ENCODE assay signal across 1 cellular context in genomic region chr10:68333058-68333395, GRCh38.
TF ChIP-seq lines count a peak whose summit lies in the region.

No MANE protein-coding gene starts in this region.

TF ChIP-seq in K562, 482 proteins besides CTCF, POLR2A, EP300 and RAD21 (continued from another document and continues in another):
- no peak for TF ChIP-seq THAP12 (CRISPR knock-in tag; IDR thresholded peaks at IDR 0.05)
- no peak for TF ChIP-seq NR1H2 (CRISPR knock-in tag; IDR thresholded peaks at IDR 0.05)
- TF ChIP-seq NCOA6 (IDR thresholded peaks at IDR 0.05): no peak
- TF ChIP-seq ZNF764 (CRISPR knock-in tag; IDR thresholded peaks at IDR 0.05; ENCODE audit: low read depth): no peak
- no peak for TF ChIP-seq TOE1 (IDR thresholded peaks at IDR 0.05; ENCODE audit: borderline replicate concordance)
- TF ChIP-seq TOE1 (CRISPR knock-in tag; IDR thresholded peaks at IDR 0.05; ENCODE audit: borderline replicate concordance, low read depth): no peak
- 0 out of 6 replicates have a peak, but pooled peaks of 1 of the 3 experiments have one; percentile 10 for TF ChIP-seq ZBTB11 (CRISPR knock-in tag; IDR thresholded peaks at IDR 0.05)
- no peak for TF ChIP-seq ZBTB12 (CRISPR knock-in tag; IDR thresholded peaks at IDR 0.05)
- no peak for TF ChIP-seq RBM22 (IDR thresholded peaks at IDR 0.05; ENCODE audit: low read depth, low read length, poor library complexity, severe bottlenecking)
- no peak for TF ChIP-seq DIDO1 (tag; IDR thresholded peaks at IDR 0.05; ENCODE audit: low read depth)
- TF ChIP-seq TSC22D4 (tag; IDR thresholded peaks at IDR 0.05): no peak
- TF ChIP-seq EGR1 (conservative IDR thresholded peaks at IDR 0.05): no peak
- TF ChIP-seq PKNOX1 (IDR thresholded peaks at IDR 0.05): no peak
- no peak for TF ChIP-seq ZNF3 (CRISPR knock-in tag; IDR thresholded peaks at IDR 0.05)
- TF ChIP-seq GTF3C2 (IDR thresholded peaks at IDR 0.05; ENCODE audit: borderline replicate concordance, extremely low read depth, insufficient read length): no peak
- no peak for TF ChIP-seq CBFA2T2 (conservative IDR thresholded peaks at IDR 0.05)
- TF ChIP-seq CHD4 (IDR thresholded peaks at IDR 0.05; ENCODE audit: insufficient read depth, insufficient replicate concordance, low read depth, low read length, poor library complexity, severe bottlenecking): no peak
- no peak for TF ChIP-seq MCM7 (IDR thresholded peaks at IDR 0.05)
- no peak for TF ChIP-seq U2AF2 (optimal IDR thresholded peaks at IDR 0.05; ENCODE audit: low read depth, low read length)
- no peak for TF ChIP-seq ZFP30 (CRISPR knock-in tag; IDR thresholded peaks at IDR 0.05; ENCODE audit: borderline replicate concordance)
- TF ChIP-seq STAT5A (IDR thresholded peaks at IDR 0.05; ENCODE audit: borderline replicate concordance, low read length): no peak
- 0 out of 4 replicates have a peak, but pooled peaks of 1 of the 2 experiments have one; percentile 4 for TF ChIP-seq SIN3A (IDR thresholded peaks at IDR 0.05; ENCODE audit: borderline replicate concordance in 2 of 2, control insufficient read depth in 1 of 2, low read depth in 2 of 2, low read length in 2 of 2)
- TF ChIP-seq LARP7 (IDR thresholded peaks at IDR 0.05): no peak
- TF ChIP-seq HDGF (IDR thresholded peaks at IDR 0.05): no peak
- no peak for TF ChIP-seq ETV5 (CRISPR knock-in tag; IDR thresholded peaks at IDR 0.05; ENCODE audit: low read depth)
- TF ChIP-seq RHOXF2B (CRISPR knock-in tag; conservative IDR thresholded peaks at IDR 0.05): no peak
- no peak for TF ChIP-seq ZNF436 (CRISPR knock-in tag; IDR thresholded peaks at IDR 0.05)
- no peak for TF ChIP-seq RBM39 (optimal IDR thresholded peaks at IDR 0.05; ENCODE audit: low read depth, low read length)
- TF ChIP-seq CREB3 (tag; conservative IDR thresholded peaks at IDR 0.05; ENCODE audit: low read depth): no peak
- TF ChIP-seq ZNF780A (CRISPR knock-in tag; IDR thresholded peaks at IDR 0.05): no peak
- TF ChIP-seq SRSF9 (IDR thresholded peaks at IDR 0.05; ENCODE audit: borderline replicate concordance, low read depth, low read length): no peak
- no peak for TF ChIP-seq ZNF24 (IDR thresholded peaks at IDR 0.05)
- 0 out of 2 replicates have a peak, but pooled peaks have one; percentile 1 for TF ChIP-seq NKRF (IDR thresholded peaks at IDR 0.05; ENCODE audit: borderline replicate concordance)
- TF ChIP-seq NR2C2 (CRISPR knock-in tag; IDR thresholded peaks at IDR 0.05): no peak
- TF ChIP-seq NR2C2 (tag; IDR thresholded peaks at IDR 0.05): peak; percentile 48; the same call in 1 of the 2 replicates
- no peak for TF ChIP-seq PHB2 (IDR thresholded peaks at IDR 0.05; ENCODE audit: low read depth)
- TF ChIP-seq NRF1 (conservative IDR thresholded peaks at IDR 0.05 in 1 of 2, IDR thresholded peaks at IDR 0.05 in 1 of 2): no peak
- no peak for TF ChIP-seq IFI16 (CRISPR knock-in tag; IDR thresholded peaks at IDR 0.05)
- TF ChIP-seq PPARD (CRISPR knock-in tag; IDR thresholded peaks at IDR 0.05): no peak
- no peak for TF ChIP-seq ELK1 (CRISPR knock-in tag; IDR thresholded peaks at IDR 0.05)
- no peak for TF ChIP-seq ZNF354B (CRISPR knock-in tag; IDR thresholded peaks at IDR 0.05)
- TF ChIP-seq BCOR (IDR thresholded peaks at IDR 0.05): no peak
- no peak for TF ChIP-seq POLR3G (IDR thresholded peaks at IDR 0.05; ENCODE audit: extremely low read depth, insufficient read length, insufficient replicate concordance)
- 0 out of 2 replicates have a peak, but pooled peaks have one; percentile 7 for TF ChIP-seq ZBTB5 (IDR thresholded peaks at IDR 0.05)
- TF ChIP-seq HMGN3 (IDR thresholded peaks at IDR 0.05; ENCODE audit: borderline replicate concordance, extremely low read depth, insufficient read length, low read depth, low read length): no peak
- no peak for TF ChIP-seq RFX5 (IDR thresholded peaks at IDR 0.05; ENCODE audit: low read depth, low read length)
- no peak for TF ChIP-seq CEBPG (CRISPR knock-in tag; IDR thresholded peaks at IDR 0.05)
- TF ChIP-seq CEBPG (tag; conservative IDR thresholded peaks at IDR 0.05 in 1 of 2, IDR thresholded peaks at IDR 0.05 in 1 of 2): 0 out of 4 replicates have a peak, but pooled peaks of 1 of the 2 experiments have one; percentile 32
- no peak for TF ChIP-seq ZNF444 (CRISPR knock-in tag; IDR thresholded peaks at IDR 0.05)
